ENCODE assay signal across 8 cellular contexts in genomic region chr7:90119178-90119971, GRCh38. TPM values are rescaled to one million over a fixed set of nuclear protein-coding genes. Genes with fewer than 3 reads are reported as not detected.
DNase-seq lines count a peak whose midpoint lies in the region; ATAC-seq and TF ChIP-seq lines count a peak whose summit lies in the region.
"Had no signal": no experiment of that assay in that cellular context is flagged by ENCODE, and none has a peak within 500 bp of the region (broad histone marks: within the 10 kb centered on the region; RNA-seq: fewer than 3 reads in every experiment).

No MANE protein-coding gene starts in this region.

- 2 to 3% methylated on average over 58 of the region's 58 CpGs for WGBS in esophagus, 2 donors

- no peaks in the 10 kb centered on the region for H3K36me3 ChIP-seq in esophagus (ENCODE audit: control insufficient read depth in 2 of 2, insufficient read depth in 2 of 2, low read length in 1 of 2)
- H3K36me3 ChIP-seq: SJSA1 had no signal

- no peak for TF ChIP-seq CTCF in activated CD8-positive, alpha-beta T cell treated with anti-CD3 and anti-CD28 coated beads for 36 hours (IDR thresholded peaks at IDR 0.05)

- no peaks in the 10 kb centered on the region for H3K36me3 Mint-ChIP-seq in activated CD8-positive, alpha-beta T cell treated with anti-CD3 and anti-CD28 coated beads for 36 hours (ENCODE audit: low read depth)

- peak overlapping the region; percentile 61 for H3K4me3 Mint-ChIP-seq in activated CD8-positive, alpha-beta T cell treated with anti-CD3 and anti-CD28 coated beads for 36 hours
- peak overlapping the region; percentile 84 to 85 for H3K4me3 Mint-ChIP-seq in stimulated activated naive CD8-positive, alpha-beta T cell treated with anti-CD3 and anti-CD28 coated beads, Interleukin-15, amount 100 ng/mL, for 72 hours

- no peaks in the 10 kb centered on the region for H3K9me3 Mint-ChIP-seq in activated CD8-positive, alpha-beta T cell treated with anti-CD3 and anti-CD28 coated beads for 36 hours
- no peaks in the 10 kb centered on the region for H3K9me3 Mint-ChIP-seq in stimulated activated naive CD8-positive, alpha-beta T cell treated with anti-CD3 and anti-CD28 coated beads, Interleukin-15, amount 100 ng/mL, for 72 hours

- H3K27me3 ChIP-seq in esophagus (ENCODE audit: control insufficient read depth in 1 of 2, insufficient read depth in 2 of 2, low read length in 2 of 2): peaks cover 0 to 5% of the 10 kb centered on the region in 2 donors

- H3K27ac Mint-ChIP-seq in activated CD8-positive, alpha-beta T cell treated with anti-CD3 and anti-CD28 coated beads for 36 hours: no peak overlapping the region
- H3K27ac Mint-ChIP-seq in stimulated activated naive CD8-positive, alpha-beta T cell treated with anti-CD3 and anti-CD28 coated beads, Interleukin-15, amount 100 ng/mL, for 72 hours: no peak overlapping the region

- H3K27me3 Mint-ChIP-seq in activated CD8-positive, alpha-beta T cell treated with anti-CD3 and anti-CD28 coated beads for 36 hours: peaks cover 29% of the 10 kb centered on the region
- H3K27me3 Mint-ChIP-seq in stimulated activated naive CD8-positive, alpha-beta T cell treated with anti-CD3 and anti-CD28 coated beads, Interleukin-15, amount 100 ng/mL, for 72 hours: peaks cover 33% of the 10 kb centered on the region

- H3K4me1 ChIP-seq in esophagus (ENCODE audit: control insufficient read depth in 2 of 2, insufficient read depth in 2 of 2, low read length in 1 of 2): peaks cover 0 to 4% of the 10 kb centered on the region in 2 donors
- H3K4me1 ChIP-seq: SJSA1 had no signal

- H3K27ac ChIP-seq in esophagus (ENCODE audit: low read depth in 2 of 2, low read length in 1 of 2): no peak overlapping the region
- H3K27ac ChIP-seq: SJSA1 had no signal

- peaks cover 10% of the 10 kb centered on the region for H3K4me1 Mint-ChIP-seq in activated CD8-positive, alpha-beta T cell treated with anti-CD3 and anti-CD28 coated beads for 36 hours (ENCODE audit: low read depth)
- peaks cover 17% of the 10 kb centered on the region for H3K4me1 Mint-ChIP-seq in stimulated activated naive CD8-positive, alpha-beta T cell treated with anti-CD3 and anti-CD28 coated beads, Interleukin-15, amount 100 ng/mL, for 72 hours

- no peaks in the 10 kb centered on the region for H3K9me3 ChIP-seq in esophagus (ENCODE audit: control insufficient read depth in 2 of 2, insufficient read depth in 1 of 2, low read depth in 1 of 2, low read length in 1 of 2)
- H3K9me3 ChIP-seq: SJSA1 had no signal

- CTCF ChIA-PET in activated CD8-positive, alpha-beta T cell treated with anti-CD3 and anti-CD28 coated beads for 36 hours (lab: Charles Lee): no interaction called here

- intact Hi-C loops in activated CD8-positive, alpha-beta T cell treated with anti-CD3 and anti-CD28 coated beads for 36 hours (cut with micrococcal nuclease): no loop called here

- DNase-seq in HuH-7 (ENCODE audit: low spot score): peak; percentile 3
- peak; percentile 30 for DNase-seq in activated CD8-positive, alpha-beta T cell treated with anti-CD3 and anti-CD28 coated beads for 36 hours
- DNase-seq in mucosa of gallbladder (ENCODE audit: low spot score): peak; percentile 12
- peak; percentile 5 to 39 for DNase-seq in stimulated activated naive CD8-positive, alpha-beta T cell treated with anti-CD3 and anti-CD28 coated beads, Interleukin-15, amount 100 ng/mL, for 72 hours

- peak overlapping the region; percentile 40 to 47 for H3K4me3 ChIP-seq in esophagus (ENCODE audit: low read depth in 1 of 2, low read length in 2 of 2)
- H3K4me3 ChIP-seq: SJSA1 had no signal

- POLR2A ChIA-PET in activated CD8-positive, alpha-beta T cell treated with anti-CD3 and anti-CD28 coated beads for 36 hours (lab: Charles Lee): no interaction called here

- ATAC-seq in activated CD8-positive, alpha-beta T cell treated with anti-CD3 and anti-CD28 coated beads for 36 hours: peak; percentile 37
- peak; percentile 82 for ATAC-seq in stimulated activated naive CD8-positive, alpha-beta T cell treated with anti-CD3 and anti-CD28 coated beads, Interleukin-15, amount 100 ng/mL, for 72 hours
- no peak for ATAC-seq in HG03095 (IDR thresholded peaks at IDR 0.05; ENCODE audit: unreplicated experiment)
- ATAC-seq in HG03460 (IDR thresholded peaks at IDR 0.05; ENCODE audit: unreplicated experiment): no peak

RNA-seq across cellular contexts. Expression of gene STEAP1, which starts 34.9 kb away (rescaled TPM):
- under 1 TPM; 0.27 to 0.51 TPM for total RNA-seq in activated CD8-positive, alpha-beta T cell treated with anti-CD3 and anti-CD28 coated beads for 36 hours
- polyA plus RNA-seq in esophagus: 1 to 10 TPM; 5.2 to 6.0 TPM
- total RNA-seq in mucosa of gallbladder: 13.1 TPM

Comparison
In these comparisons a context has a peak if more than half of its experiments do, and no peak if none do; other contexts are left out.
1. ATAC-seq: peak in activated CD8-positive, alpha-beta T cell treated with anti-CD3 and anti-CD28 coated beads for 36 hours (single experiment) and stimulated activated naive CD8-positive, alpha-beta T cell treated with anti-CD3 and anti-CD28 coated beads, Interleukin-15, amount 100 ng/mL, for 72 hours (single experiment); none in HG03095 (single experiment) and HG03460 (single experiment).
2. Peak in every context shown above with its lines, with median percentiles within 50 percentile points of each other: DNase-seq.